Comparison of ENCODE assay signal across 9 cellular contexts in genomic region chr17:78925234-78925633, GRCh38. TPM values are rescaled to one million over a fixed set of nuclear protein-coding genes. Genes with fewer than 3 reads are reported as not detected.
DNase-seq lines count a peak whose midpoint lies in the region; ATAC-seq and TF ChIP-seq lines count a peak whose summit lies in the region.
"Had no signal": no experiment of that assay in that cellular context is flagged by ENCODE, and none has a peak within 500 bp of the region (broad histone marks: within the 10 kb centered on the region; RNA-seq: fewer than 3 reads in every experiment).

TSS of gene TIMP2 (minus strand) at chr17:78925387. CDS start at chr17:78925088, 299 bp downstream.

- no peaks in the 10 kb centered on the region for H3K36me3 ChIP-seq in ES-I3 (ENCODE audit: insufficient read depth, low read length)
- H3K36me3 ChIP-seq in rectal smooth muscle tissue (ENCODE audit: control insufficient read depth, insufficient read depth, low read length): no peaks in the 10 kb centered on the region
- H3K36me3 ChIP-seq in uterus: no peaks in the 10 kb centered on the region

- peak; percentile 45 for DNase-seq in NCI-H1436 treated with DMSO at 0.1 percent for 48 hours (lab: John Stamatoyannopoulos, UW)
- peak; percentile 39 for DNase-seq in T-helper 22 cell (ENCODE audit: low read depth)
- peak; percentile 95 for DNase-seq in astrocyte of the hippocampus (ENCODE audit: low read depth, low spot score)
- peak; percentile 75 to 81 for DNase-seq in hippocampal formation (lab: John Stamatoyannopoulos, UW)
- peak; percentile 93 to 95 for DNase-seq in uterus

- H3K9ac ChIP-seq in ES-I3 (ENCODE audit: low read depth, low read length) (peak within 1 kb of the TSS; percentile 85), rectal smooth muscle tissue (ENCODE audit: low read length) (peak within 1 kb of the TSS; percentile 56)

- H3K27ac ChIP-seq in rectal smooth muscle tissue (ENCODE audit: low read depth, low read length) (peak within 1 kb of the TSS; percentile 99), uterus (peak within 1 kb of the TSS; percentile 98 to 99)
- H3K27ac ChIP-seq: epithelial cell of prostate had no signal

- ATAC-seq in HG02981 (IDR thresholded peaks at IDR 0.05; ENCODE audit: unreplicated experiment): no peak

- H3K27me3 ChIP-seq in rectal smooth muscle tissue (ENCODE audit: control insufficient read depth, insufficient read depth, low read length) (no peaks in the 10 kb centered on the region), uterus (no peaks in the 10 kb centered on the region)

- peak; percentile 53 to 70 for TF ChIP-seq POLR2A in uterus (IDR thresholded peaks at IDR 0.05)

- H3K9me3 ChIP-seq in ES-I3 (ENCODE audit: control insufficient read depth, insufficient read depth, low read length): no peaks in the 10 kb centered on the region
- no peaks in the 10 kb centered on the region for H3K9me3 ChIP-seq in uterus

- peak in 1 of 4 experiments; percentile 28 for TF ChIP-seq CTCF in uterus (IDR thresholded peaks at IDR 0.05)

- peaks cover 18% of the 10 kb centered on the region for H3K4me1 ChIP-seq in ES-I3 (ENCODE audit: insufficient read depth, low read length)
- H3K4me1 ChIP-seq in rectal smooth muscle tissue (ENCODE audit: control insufficient read depth, insufficient read depth, low read length): peaks cover 23% of the 10 kb centered on the region
- H3K4me1 ChIP-seq in uterus: peaks cover 0 to 16% of the 10 kb centered on the region in 2 donors

- intact Hi-C loops in uterus (cut with DNase I; ENCODE audit: low total_unique reads): loop anchor here (10.0 kb wide), 1 partner anchor 60 kb away; no protein-coding TSS in a partner anchor

- H3K4me3 ChIP-seq in rectal smooth muscle tissue (ENCODE audit: low read length): peak within 1 kb of the TSS; percentile 78
- peak within 1 kb of the TSS; percentile 63 for H3K4me3 ChIP-seq in uterus

RNA-seq across cellular contexts. Expression of gene TIMP2, which starts in this region (rescaled TPM):
- total RNA-seq in uterus: 100 to 1,000 TPM; 119 to 399 (median 127) TPM

Comparison
In these comparisons a context has a peak if more than half of its experiments do, and no peak if none do; other contexts are left out.
1. DNase-seq: peak in every context shown above with its lines; median percentile 95 in astrocyte of the hippocampus; 94 in uterus; 78 in hippocampal formation; 45 in NCI-H1436 treated with DMSO at 0.1 percent for 48 hours; 39 in T-helper 22 cell.